In the genomic region with DNA sequence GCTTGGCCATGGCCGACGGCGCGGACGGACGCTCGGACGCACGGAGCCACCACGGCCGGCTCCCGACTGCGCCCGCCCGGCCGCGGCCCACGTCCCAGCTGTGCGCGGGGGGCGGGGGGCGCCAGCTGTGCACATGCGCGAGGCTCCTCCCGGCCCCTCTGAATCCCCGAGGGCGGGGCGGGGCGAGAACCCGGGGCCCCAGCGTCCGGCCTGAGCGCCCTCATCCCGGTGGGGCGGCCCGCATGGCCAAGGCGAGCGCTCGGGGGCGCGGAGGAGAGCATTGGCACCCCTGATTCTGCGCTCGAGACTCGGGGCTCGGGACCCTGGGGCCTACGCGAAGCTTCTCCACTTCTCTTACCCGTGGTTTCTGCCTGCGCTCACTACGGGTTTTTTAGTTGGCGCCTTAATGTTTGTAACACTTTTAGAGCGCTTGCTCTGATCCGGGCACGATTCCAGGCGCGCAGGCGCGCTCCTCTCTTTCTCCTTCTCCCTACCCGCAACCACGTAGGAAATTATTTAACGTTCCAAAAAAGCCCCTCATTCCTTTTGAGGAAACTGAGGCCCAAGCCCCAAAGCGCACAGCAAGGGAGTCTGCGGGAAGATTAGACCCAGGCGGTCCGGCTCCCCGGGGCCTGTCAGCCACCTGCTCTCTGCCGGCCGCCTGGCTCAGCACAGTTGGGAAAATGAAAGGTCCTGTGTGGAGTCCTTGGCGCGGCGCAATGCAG, we compare ENCODE assay signal across 8 cellular contexts. TPM values are rescaled to one million over a fixed set of nuclear protein-coding genes. Genes with fewer than 3 reads are reported as not detected.
DNase-seq lines count a peak whose midpoint lies in the region; ATAC-seq and TF ChIP-seq lines count a peak whose summit lies in the region.

A gene with protein sequence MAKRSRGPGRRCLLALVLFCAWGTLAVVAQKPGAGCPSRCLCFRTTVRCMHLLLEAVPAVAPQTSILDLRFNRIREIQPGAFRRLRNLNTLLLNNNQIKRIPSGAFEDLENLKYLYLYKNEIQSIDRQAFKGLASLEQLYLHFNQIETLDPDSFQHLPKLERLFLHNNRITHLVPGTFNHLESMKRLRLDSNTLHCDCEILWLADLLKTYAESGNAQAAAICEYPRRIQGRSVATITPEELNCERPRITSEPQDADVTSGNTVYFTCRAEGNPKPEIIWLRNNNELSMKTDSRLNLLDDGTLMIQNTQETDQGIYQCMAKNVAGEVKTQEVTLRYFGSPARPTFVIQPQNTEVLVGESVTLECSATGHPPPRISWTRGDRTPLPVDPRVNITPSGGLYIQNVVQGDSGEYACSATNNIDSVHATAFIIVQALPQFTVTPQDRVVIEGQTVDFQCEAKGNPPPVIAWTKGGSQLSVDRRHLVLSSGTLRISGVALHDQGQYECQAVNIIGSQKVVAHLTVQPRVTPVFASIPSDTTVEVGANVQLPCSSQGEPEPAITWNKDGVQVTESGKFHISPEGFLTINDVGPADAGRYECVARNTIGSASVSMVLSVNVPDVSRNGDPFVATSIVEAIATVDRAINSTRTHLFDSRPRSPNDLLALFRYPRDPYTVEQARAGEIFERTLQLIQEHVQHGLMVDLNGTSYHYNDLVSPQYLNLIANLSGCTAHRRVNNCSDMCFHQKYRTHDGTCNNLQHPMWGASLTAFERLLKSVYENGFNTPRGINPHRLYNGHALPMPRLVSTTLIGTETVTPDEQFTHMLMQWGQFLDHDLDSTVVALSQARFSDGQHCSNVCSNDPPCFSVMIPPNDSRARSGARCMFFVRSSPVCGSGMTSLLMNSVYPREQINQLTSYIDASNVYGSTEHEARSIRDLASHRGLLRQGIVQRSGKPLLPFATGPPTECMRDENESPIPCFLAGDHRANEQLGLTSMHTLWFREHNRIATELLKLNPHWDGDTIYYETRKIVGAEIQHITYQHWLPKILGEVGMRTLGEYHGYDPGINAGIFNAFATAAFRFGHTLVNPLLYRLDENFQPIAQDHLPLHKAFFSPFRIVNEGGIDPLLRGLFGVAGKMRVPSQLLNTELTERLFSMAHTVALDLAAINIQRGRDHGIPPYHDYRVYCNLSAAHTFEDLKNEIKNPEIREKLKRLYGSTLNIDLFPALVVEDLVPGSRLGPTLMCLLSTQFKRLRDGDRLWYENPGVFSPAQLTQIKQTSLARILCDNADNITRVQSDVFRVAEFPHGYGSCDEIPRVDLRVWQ (N-terminal part only) (minus strand): TSS at position 70 of the 725 bp plus-strand sequence. CDS start 60 bp downstream, at position 10.

- intact Hi-C loops in left lung (cut with DNase I) = loop anchor here in 1 of 2 donors (5.0 kb wide), 1 partner anchor 152 kb away; no protein-coding TSS in a partner anchor

- H3K9me3 Mint-ChIP-seq in CD8-positive, alpha-beta memory T cell = peaks cover 0 to 6% (median 0%) of the 10 kb centered on the region in 5 donors

- H3K4me3 ChIP-seq in CD8-positive, alpha-beta memory T cell (ENCODE audit: low read length) = no peak within 1 kb of the TSS
- H3K4me3 ChIP-seq in coronary artery = peak within 1 kb of the TSS; percentile 97
- peak within 1 kb of the TSS; percentile 54 to 57 for H3K4me3 ChIP-seq in left lung

- no peaks in the 10 kb centered on the region for H3K4me1 ChIP-seq in CD8-positive, alpha-beta memory T cell (ENCODE audit: insufficient read depth, low read length)
- H3K4me1 ChIP-seq in left lung = peaks cover 0 to 28% of the 10 kb centered on the region in 2 donors

- no peaks in the 10 kb centered on the region for H3K36me3 ChIP-seq in CD8-positive, alpha-beta memory T cell (ENCODE audit: insufficient read depth, low read length)
- H3K36me3 ChIP-seq in left lung = no peaks in the 10 kb centered on the region

- peak within 1 kb of the TSS in 1 of 8 donors; percentile 86 for H3K27ac Mint-ChIP-seq in CD8-positive, alpha-beta memory T cell

- peak within 1 kb of the TSS in 6 of 7 donors; percentile 34 to 78 (median 44) for H3K4me3 Mint-ChIP-seq in CD8-positive, alpha-beta memory T cell

- no peak for DNase-seq in CD8-positive, alpha-beta memory T cell
- DNase-seq in NCI-H2171 (lab: John Stamatoyannopoulos, UW) (peak; percentile 67), coronary artery (ENCODE audit: low spot score) (peak; percentile 77), left lung (peak in 1 of 2 donors; percentile 78)

- peaks cover 19 to 41% of the 10 kb centered on the region in 2 donors for H3K27me3 Mint-ChIP-seq in CD8-positive, alpha-beta memory T cell

- peaks cover 5% of the 10 kb centered on the region for H3K27me3 ChIP-seq in CD8-positive, alpha-beta memory T cell (ENCODE audit: insufficient read depth, low read length, poor library complexity, severe bottlenecking)
- H3K27me3 ChIP-seq in left lung = peaks cover 3 to 44% of the 10 kb centered on the region in 2 donors

- ATAC-seq in left lung (peak; percentile 56), HG02981 (IDR thresholded peaks at IDR 0.05; ENCODE audit: unreplicated experiment) (no peak), GM21619 (IDR thresholded peaks at IDR 0.05; ENCODE audit: unreplicated experiment) (no peak), HG03565 (IDR thresholded peaks at IDR 0.05; ENCODE audit: unreplicated experiment) (no peak)

- no peak within 1 kb of the TSS for H3K27ac ChIP-seq in CD8-positive, alpha-beta memory T cell (ENCODE audit: low read depth, low read length)
- H3K27ac ChIP-seq in coronary artery (peak within 1 kb of the TSS; percentile 87 to 99), left lung (peak within 1 kb of the TSS; percentile 79 to 85), temporal lobe (ENCODE audit: low read depth, low read length) (no peak within 1 kb of the TSS)

- no peaks in the 10 kb centered on the region for H3K9me3 ChIP-seq in CD8-positive, alpha-beta memory T cell (ENCODE audit: low read length)
- no peaks in the 10 kb centered on the region for H3K9me3 ChIP-seq in left lung

- TF ChIP-seq CTCF in coronary artery (IDR thresholded peaks at IDR 0.05) (no peak), left lung (IDR thresholded peaks at IDR 0.05) (no peak)

- POLR2A ChIA-PET in CD8-positive, alpha-beta memory T cell (lab: Charles Lee) = no interaction called here

- H3K4me1 Mint-ChIP-seq in CD8-positive, alpha-beta memory T cell = peaks cover 5 to 8% (median 8%) of the 10 kb centered on the region in 3 donors

- H3K36me3 Mint-ChIP-seq in CD8-positive, alpha-beta memory T cell = no peaks in the 10 kb centered on the region

- CTCF ChIA-PET in CD8-positive, alpha-beta memory T cell (lab: Charles Lee) = no interaction called here

RNA-seq across cellular contexts. Expression of the gene that starts here (rescaled TPM):
- total RNA-seq in CD8-positive, alpha-beta memory T cell = under 1 TPM; 0.39 to 1.00 TPM
- 3.3 TPM for polyA plus RNA-seq in CD8-positive, alpha-beta memory T cell
- total RNA-seq in left lung = 100 to 1,000 TPM in 1 of 2 donors, 10 to 100 TPM in 1; 44.8 to 116 TPM
- total RNA-seq in temporal lobe = 22.1 TPM

Comparison
In these comparisons a context has a peak if more than half of its experiments do, and no peak if none do; other contexts are left out.
1. RNA of the gene that starts here (total RNA-seq): 44.8 to 116 TPM in left lung and 22.1 TPM in temporal lobe (single experiment); 0.39 to 1.00 TPM in CD8-positive, alpha-beta memory T cell; every median in the first group is over 10 times any median in the second.
2. DNase-seq: peak in NCI-H2171 (single experiment) and coronary artery (single experiment); none in CD8-positive, alpha-beta memory T cell (0 of 5).
3. H3K27ac ChIP-seq: peak in coronary artery (2 of 2) and left lung (2 of 2); none in CD8-positive, alpha-beta memory T cell (single experiment) and temporal lobe (single experiment).